ENCODE assay signal across 24 cellular contexts in genomic region chrX:155957843-155958242, GRCh38. TPM values are rescaled to one million over a fixed set of nuclear protein-coding genes. Genes with fewer than 3 reads are reported as not detected.
"Had no signal": no experiment of that assay in that cellular context is flagged by ENCODE, and none has a peak within 500 bp of the region (broad histone marks: within the 10 kb centered on the region; RNA-seq: fewer than 3 reads in every experiment).

No MANE protein-coding gene starts in this region.

- ATAC-seq: activated CD4-positive, CD25-positive, alpha-beta regulatory T cell treated with anti-CD3 and anti-CD28 coated beads, Interleukin-2, amount 50 U/mL, for 24 hours; activated CD8-positive, alpha-beta memory T cell treated with anti-CD3 and anti-CD28 coated beads, Interleukin-2, amount 10 ng/mL, durations not matched to agents 7 days and 5 days; body of pancreas; gastrocnemius medialis; left colon; naive thymus-derived CD8-positive, alpha-beta T cell; T-helper 17 cell had no signal

- FAIRE-seq: keratinocyte had no signal

- H3K4me1 ChIP-seq: body of pancreas, esophagus squamous epithelium, gastrocnemius medialis, tibial artery had no signal

- DNase-seq: activated CD4-positive, alpha-beta memory T cell treated with anti-CD3 and anti-CD28 coated beads, Interleukin-2, amount 10 ng/mL, durations not matched to agents 7 days and 5 days; activated CD4-positive, alpha-beta T cell treated with anti-CD3 and anti-CD28 coated beads, Interleukin-2, amount 10 ng/mL, durations not matched to agents 24 days and 14 days; activated CD8-positive, alpha-beta memory T cell treated with anti-CD3 and anti-CD28 coated beads, Interleukin-2, amount 10 ng/mL, durations not matched to agents 7 days and 5 days; activated gamma-delta T cell; activated naive CD4-positive, alpha-beta T cell treated with anti-CD3 and anti-CD28 coated beads, Interleukin-2, amount 50 U/mL, for 16 hours; activated T-cell treated with anti-CD3 and anti-CD28 coated beads for 4 hours; anterior cingulate cortex; body of pancreas; effector CD8-positive, alpha-beta T cell; esophagus squamous epithelium; gastrocnemius medialis; hypothalamus; left colon; naive thymus-derived CD8-positive, alpha-beta T cell; retina; stimulated activated CD4-positive, alpha-beta T cell treated with anti-CD3 and anti-CD28 coated beads, Interleukin-4, amount 100 ng/mL, for 24 hours; substantia nigra; SW 1271; T-helper 17 cell; tibial artery had no signal

- H3K4me3 ChIP-seq: body of pancreas, esophagus squamous epithelium, gastrocnemius medialis, tibial artery had no signal

- H3K9me3 ChIP-seq: body of pancreas, esophagus squamous epithelium, gastrocnemius medialis, tibial artery had no signal

- H3K36me3 ChIP-seq: esophagus squamous epithelium, gastrocnemius medialis, tibial artery had no signal

- H3K27ac ChIP-seq: body of pancreas, esophagus squamous epithelium, gastrocnemius medialis, tibial artery had no signal

- H3K27me3 ChIP-seq: body of pancreas, esophagus squamous epithelium, gastrocnemius medialis, tibial artery had no signal

RNA-seq across cellular contexts. Expression of gene IL9R, which starts 39.7 kb away (rescaled TPM):
- total RNA-seq: chondrocyte, osteoblast had no signal
